8 cellular contexts compared by ENCODE assay signal in the genomic region with DNA sequence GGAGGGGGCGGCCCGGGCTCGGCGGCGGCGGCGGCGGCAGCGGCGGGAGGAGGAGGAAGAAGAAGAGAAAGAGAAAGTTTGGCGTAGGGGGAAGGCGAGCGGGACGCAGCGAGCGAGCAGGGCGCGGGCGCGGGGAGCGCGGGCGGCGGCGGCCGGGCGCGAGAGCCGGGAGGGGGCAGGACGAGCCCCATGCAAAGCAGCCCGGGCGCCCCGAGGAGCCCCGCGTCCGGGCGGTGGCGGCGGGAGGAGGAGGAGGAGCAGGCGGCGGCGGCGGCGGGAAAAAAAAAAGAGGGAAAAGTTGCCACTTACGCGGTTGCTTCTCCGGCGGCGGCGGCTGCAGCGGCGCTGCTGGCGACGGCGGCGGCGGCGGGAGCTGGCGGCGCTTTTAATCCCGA. TPM values are rescaled to one million over a fixed set of nuclear protein-coding genes. Genes with fewer than 3 reads are reported as not detected.
A peak's percentile ranks its signal among the peaks of the same experiment; 100 is the strongest.
DNase-seq lines count a peak whose midpoint lies in the region; ATAC-seq, FAIRE-seq and TF ChIP-seq lines count a peak whose summit lies in the region.

No MANE protein-coding gene starts in this region.

- peaks cover 2% of the 10 kb centered on the region for H3K36me3 Mint-ChIP-seq in activated CD8-positive, alpha-beta memory T cell treated with anti-CD3 and anti-CD28 coated beads, Interleukin-2, amount 10 ng/mL, durations not matched to agents 7 days and 5 days

- no peak for DNase-seq in activated CD8-positive, alpha-beta memory T cell treated with anti-CD3 and anti-CD28 coated beads, Interleukin-2, amount 10 ng/mL, durations not matched to agents 7 days and 5 days
- DNase-seq in activated CD8-positive, alpha-beta memory T cell treated with anti-CD3 and anti-CD28 coated beads, Interleukin-2, amount 50 U/mL, for 4 hours = no peak
- no peak for DNase-seq in H54 (ENCODE audit: insufficient read length, low spot score)
- peak; percentile 52 for DNase-seq in LoVo (ENCODE audit: low spot score)
- DNase-seq in ascending aorta (ENCODE audit: low spot score in 2 of 2) = peak in 1 of 2 donors; percentile 70
- DNase-seq in islet precursor cell = peak; percentile 55
- DNase-seq in stimulated activated naive CD8-positive, alpha-beta T cell treated with anti-CD3 and anti-CD28 coated beads, Interleukin-15, Interleukin-2, amounts not matched to agents 100 U/mL and 50 U/mL, for 24 hours = peak; percentile 44
- no peak for DNase-seq in NCI-H2107 treated with DMSO at 0.1 percent for 48 hours (lab: John Stamatoyannopoulos, UW; ENCODE audit: unreplicated experiment)

- H3K27me3 Mint-ChIP-seq in activated CD8-positive, alpha-beta memory T cell treated with anti-CD3 and anti-CD28 coated beads, Interleukin-2, amount 10 ng/mL, durations not matched to agents 7 days and 5 days = peaks cover 38% of the 10 kb centered on the region

- H3K9me3 ChIP-seq in ascending aorta = no peaks in the 10 kb centered on the region

- H3K27ac ChIP-seq in ascending aorta = peak overlapping the region; percentile 98 to 99

- no peaks in the 10 kb centered on the region for H3K36me3 ChIP-seq in ascending aorta

- no peak for FAIRE-seq in H54 (lab: Jason Lieb, UNC)

- peak overlapping the region; percentile 68 for H3K4me3 Mint-ChIP-seq in activated CD8-positive, alpha-beta memory T cell treated with anti-CD3 and anti-CD28 coated beads, Interleukin-2, amount 10 ng/mL, durations not matched to agents 7 days and 5 days

- TF ChIP-seq POLR2A in H54 (IDR thresholded peaks at IDR 0.05; ENCODE audit: low read depth, low read length) = peak; percentile 27; the same call in 1 of the 2 replicates

- peak; percentile 72 for ATAC-seq in activated CD8-positive, alpha-beta memory T cell treated with anti-CD3 and anti-CD28 coated beads, Interleukin-2, amount 10 ng/mL, durations not matched to agents 7 days and 5 days
- peak; percentile 70 for ATAC-seq in stimulated activated naive CD8-positive, alpha-beta T cell treated with anti-CD3 and anti-CD28 coated beads, Interleukin-15, Interleukin-2, amounts not matched to agents 100 U/mL and 50 U/mL, for 24 hours

- no peaks in the 10 kb centered on the region for H3K27me3 ChIP-seq in ascending aorta

- H3K4me1 Mint-ChIP-seq in activated CD8-positive, alpha-beta memory T cell treated with anti-CD3 and anti-CD28 coated beads, Interleukin-2, amount 10 ng/mL, durations not matched to agents 7 days and 5 days = peaks cover 10% of the 10 kb centered on the region

- TF ChIP-seq CTCF in ascending aorta (IDR thresholded peaks at IDR 0.05) = no peak

- peaks cover 4 to 19% of the 10 kb centered on the region in 2 donors for H3K4me1 ChIP-seq in ascending aorta

- intact Hi-C loops in ascending aorta (cut with DNase I) = loop anchor here (5.0 to 10.0 kb wide), 2 partner anchors 34 to 393 kb away; no protein-coding TSS in a partner anchor

- H3K27ac Mint-ChIP-seq in activated CD8-positive, alpha-beta memory T cell treated with anti-CD3 and anti-CD28 coated beads, Interleukin-2, amount 10 ng/mL, durations not matched to agents 7 days and 5 days = no peak overlapping the region

- peak overlapping the region; percentile 85 to 88 for H3K4me3 ChIP-seq in ascending aorta

- H3K9me3 Mint-ChIP-seq in activated CD8-positive, alpha-beta memory T cell treated with anti-CD3 and anti-CD28 coated beads, Interleukin-2, amount 10 ng/mL, durations not matched to agents 7 days and 5 days (ENCODE audit: low read depth) = no peaks in the 10 kb centered on the region

- CTCF ChIA-PET in activated CD8-positive, alpha-beta memory T cell treated with anti-CD3 and anti-CD28 coated beads, Interleukin-2, amount 10 ng/mL, durations not matched to agents 7 days and 5 days (lab: Charles Lee) = no interaction called here

RNA-seq across cellular contexts. Expression of a gene that starts 10.3 kb away (rescaled TPM):
- 1 to 10 TPM in 1 of 2 experiments, under 1 TPM in 1; 0.32 to 1.9 TPM for total RNA-seq in activated CD8-positive, alpha-beta memory T cell treated with anti-CD3 and anti-CD28 coated beads, Interleukin-2, amount 10 ng/mL, durations not matched to agents 7 days and 5 days
- total RNA-seq in ascending aorta = 34.8 TPM

Comparison
In these comparisons a context has a peak if more than half of its experiments do, and no peak if none do; other contexts are left out.
1. DNase-seq: peak in LoVo (single experiment), islet precursor cell (single experiment) and stimulated activated naive CD8-positive, alpha-beta T cell treated with anti-CD3 and anti-CD28 coated beads, Interleukin-15, Interleukin-2, amounts not matched to agents 100 U/mL and 50 U/mL, for 24 hours (single experiment); none in activated CD8-positive, alpha-beta memory T cell treated with anti-CD3 and anti-CD28 coated beads, Interleukin-2, amount 10 ng/mL, durations not matched to agents 7 days and 5 days (single experiment), activated CD8-positive, alpha-beta memory T cell treated with anti-CD3 and anti-CD28 coated beads, Interleukin-2, amount 50 U/mL, for 4 hours (single experiment), H54 (single experiment) and NCI-H2107 treated with DMSO at 0.1 percent for 48 hours (single experiment).
2. RNA of a gene that starts 10.3 kb away (total RNA-seq): 34.8 TPM in ascending aorta (single experiment); 0.32 to 1.9 TPM in activated CD8-positive, alpha-beta memory T cell treated with anti-CD3 and anti-CD28 coated beads, Interleukin-2, amount 10 ng/mL, durations not matched to agents 7 days and 5 days; every median in the first group is over 10 times any median in the second.